Comparison of ENCODE assay signal across 8 cellular contexts in the genomic region with DNA sequence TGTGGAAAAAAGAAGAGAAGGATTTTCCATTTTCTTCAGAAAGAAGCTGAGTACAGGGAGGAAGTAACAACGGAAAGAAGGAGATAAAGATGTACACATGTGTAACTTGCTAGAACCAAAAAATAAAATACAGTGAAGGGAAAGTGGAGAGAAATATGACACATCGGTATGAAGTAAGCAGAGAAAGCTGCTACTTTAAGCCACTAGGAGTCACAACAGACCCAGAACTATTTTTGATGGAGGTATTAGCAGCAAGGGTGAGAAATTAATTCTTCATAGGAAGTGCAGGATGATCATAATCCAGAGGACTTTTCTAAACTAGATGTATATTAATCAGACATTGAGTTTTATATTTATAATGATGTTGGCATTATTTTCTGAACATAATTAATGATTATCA.
DNase-seq lines count a peak whose midpoint lies in the region; ATAC-seq, FAIRE-seq and TF ChIP-seq lines count a peak whose summit lies in the region.

No MANE protein-coding gene starts in this region.

- H3K18ac ChIP-seq in H1 (ENCODE audit: extremely low read depth, low read length), result no peak overlapping the region

- no peak overlapping the region for H4K8ac ChIP-seq in H1 (ENCODE audit: extremely low read depth, insufficient read depth, low read length)

- CTCF ChIA-PET in H1 (lab: Charles Lee; ENCODE audit: partially characterized antibody), result interaction anchor here (0.6 to 1.3 kb wide), 6 partner anchors 18 to 1688 kb away, joined by 3 to 4 read pairs (median 3); no protein-coding TSS in a partner anchor

- no peaks in the 10 kb centered on the region for H3K9me3 Mint-ChIP-seq in stimulated activated effector memory CD8-positive, alpha-beta T cell treated with anti-CD3 and anti-CD28 coated beads, Interleukin-12 subunit alpha, Interleukin-12 subunit beta, amount 100 ng/mL, for 72 hours

- H4K91ac ChIP-seq in H1 (replicated peaks; ENCODE audit: insufficient read length, low read length), result no peak overlapping the region

- H3K4me2 ChIP-seq in H1 (ENCODE audit: insufficient read depth in 1 of 2, low read depth in 2 of 2, low read length in 2 of 2), result no peak overlapping the region

- H2BK20ac ChIP-seq in H1 (ENCODE audit: low read length), result no peak overlapping the region

- H2BK12ac ChIP-seq in H1 (ENCODE audit: low read depth, low read length), result no peak overlapping the region

- no peak overlapping the region for H2AK5ac ChIP-seq in H1 (ENCODE audit: low read depth, low read length)

- no peaks in the 10 kb centered on the region for H3K36me3 Mint-ChIP-seq in stimulated activated effector memory CD8-positive, alpha-beta T cell treated with anti-CD3 and anti-CD28 coated beads, Interleukin-12 subunit alpha, Interleukin-12 subunit beta, amount 100 ng/mL, for 72 hours

- no peak for TF ChIP-seq POLR2A in H1 (IDR thresholded peaks at IDR 0.05; ENCODE audit: control extremely low read depth in 1 of 2, low read depth in 2 of 2, low read length in 2 of 2)

- no peak overlapping the region for H2BK15ac ChIP-seq in H1 (ENCODE audit: low read length)

- no peak overlapping the region for H3K27ac ChIP-seq in H1 (ENCODE audit: low read depth, low read length)

- H3K9me3 ChIP-seq in H1 (ENCODE audit: insufficient read depth in 2 of 2, low read depth in 1 of 2, low read length in 1 of 2), result no peaks in the 10 kb centered on the region

- no peaks in the 10 kb centered on the region for H3K4me1 Mint-ChIP-seq in stimulated activated effector memory CD8-positive, alpha-beta T cell treated with anti-CD3 and anti-CD28 coated beads, Interleukin-12 subunit alpha, Interleukin-12 subunit beta, amount 100 ng/mL, for 72 hours

- no peaks in the 10 kb centered on the region for H3K27me3 ChIP-seq in H1 (replicated peaks in 1 of 4; ENCODE audit: control insufficient read depth in 3 of 4, extremely low read depth in 1 of 4, insufficient read depth in 3 of 4, low read length in 3 of 4)

- H3K9ac ChIP-seq in H1 (replicated peaks in 1 of 4; ENCODE audit: extremely low read depth in 1 of 4, low read depth in 3 of 4, low read length in 3 of 4), result no peak overlapping the region

- H3K4ac ChIP-seq in H1 (replicated peaks; ENCODE audit: insufficient read length, low read depth, low read length), result no peak overlapping the region

- H4K20me1 ChIP-seq in H1 (replicated peaks in 1 of 2; ENCODE audit: control insufficient read depth in 1 of 2, insufficient read depth in 2 of 2, low read length in 2 of 2), result no peaks in the 10 kb centered on the region

- TF ChIP-seq RAD21 in H1 (IDR thresholded peaks at IDR 0.05 in 1 of 2, conservative IDR thresholded peaks at IDR 0.05 in 1 of 2; ENCODE audit: low read depth in 2 of 2, low read length in 2 of 2), result peak; percentile 55 to 56

- H3K4me3 ChIP-seq in AG09309 (ENCODE audit: control insufficient read depth, low read depth, low read length) (no peak overlapping the region), H1 (ENCODE audit: extremely low read depth in 1 of 4, insufficient read depth in 2 of 4, low read depth in 3 of 4, low read length in 4 of 4) (no peak overlapping the region)

- H4K5ac ChIP-seq in H1 (ENCODE audit: insufficient read length, low read depth, low read length), result no peak overlapping the region

- H3K56ac ChIP-seq in H1 (replicated peaks; ENCODE audit: insufficient read length, low read depth, low read length), result no peak overlapping the region

- no peaks in the 10 kb centered on the region for H3K36me3 ChIP-seq in H1 (ENCODE audit: control insufficient read depth in 2 of 4, insufficient read depth in 4 of 4, low read length in 3 of 4)

- H2BK5ac ChIP-seq in H1 (ENCODE audit: low read depth, low read length), result no peak overlapping the region

- no peak for FAIRE-seq in H1 (lab: Jason Lieb, UNC)

- POLR2A ChIA-PET in H1 (lab: Charles Lee; ENCODE audit: partially characterized antibody), result no interaction called here

- no peaks in the 10 kb centered on the region for H3K4me1 ChIP-seq in H1 (replicated peaks in 1 of 4; ENCODE audit: control insufficient read depth in 3 of 4, insufficient read depth in 4 of 4, low read length in 3 of 4)

- H3K4me3 Mint-ChIP-seq in stimulated activated effector memory CD8-positive, alpha-beta T cell treated with anti-CD3 and anti-CD28 coated beads, Interleukin-12 subunit alpha, Interleukin-12 subunit beta, amount 100 ng/mL, for 72 hours, result no peak overlapping the region

- ATAC-seq in GM18502 (IDR thresholded peaks at IDR 0.05; ENCODE audit: poor library complexity, unreplicated experiment) (peak; percentile 94), HG02885 (IDR thresholded peaks at IDR 0.05; ENCODE audit: poor library complexity, unreplicated experiment) (peak; percentile 96)
- ATAC-seq in stimulated activated effector memory CD8-positive, alpha-beta T cell treated with anti-CD3 and anti-CD28 coated beads, Interleukin-12 subunit alpha, Interleukin-12 subunit beta, amount 100 ng/mL, for 72 hours, result peak; percentile 66

- 87% methylated on average over 2 of the region's 2 CpGs; no CpG with 5 or more reads in 1 of the 2 experiments for WGBS in H1 (ENCODE audit: extremely low coverage in 1 of 2, insufficient coverage in 1 of 2, insufficient read length in 1 of 2, insufficient replicate concordance in 2 of 2, low coverage in 1 of 2, low lambda C conversion rate in 2 of 2, missing lambda C conversion rate in 1 of 2), 2 experiments

- no peak overlapping the region for H2BK120ac ChIP-seq in H1 (replicated peaks; ENCODE audit: low read depth, low read length)

- no peak for TF ChIP-seq EP300 in H1 (IDR thresholded peaks at IDR 0.05; ENCODE audit: borderline replicate concordance in 1 of 2, low read depth in 2 of 2, low read length in 2 of 2)

- no peak overlapping the region for H2AFZ ChIP-seq in H1 (ENCODE audit: low read length)

- H3K14ac ChIP-seq in H1 (ENCODE audit: insufficient read length), result no peak overlapping the region

- H3K27ac Mint-ChIP-seq in stimulated activated effector memory CD8-positive, alpha-beta T cell treated with anti-CD3 and anti-CD28 coated beads, Interleukin-12 subunit alpha, Interleukin-12 subunit beta, amount 100 ng/mL, for 72 hours, result no peak overlapping the region

- H3K79me1 ChIP-seq in H1 (ENCODE audit: low read depth, low read length), result no peaks in the 10 kb centered on the region

- H3K23me2 ChIP-seq in H1 (ENCODE audit: low read depth, low read length), result no peaks in the 10 kb centered on the region

- peak; percentile 51 for TF ChIP-seq CTCF in AG09309 (IDR thresholded peaks at IDR 0.05; ENCODE audit: control insufficient read depth, insufficient read depth, low read depth, low read length, missing control alignments)
- peak in 2 of 3 experiments; percentile 18 to 52; a peak in 2 of 4 replicates for TF ChIP-seq CTCF in H1 (IDR thresholded peaks at IDR 0.05; ENCODE audit: control extremely low read depth in 1 of 3, insufficient read depth in 1 of 3, low read depth in 1 of 3, low read length in 3 of 3)

- H3K23ac ChIP-seq in H1 (ENCODE audit: insufficient read length), result no peak overlapping the region

- no peaks in the 10 kb centered on the region for H3K79me2 ChIP-seq in H1 (ENCODE audit: control insufficient read depth in 1 of 2, insufficient read depth in 2 of 2, low read length in 2 of 2)

- no peak for DNase-seq in AG09309 (ENCODE audit: low read depth)
- peak; percentile 3 for DNase-seq in NCI-H82 treated with DMSO at 0.1 percent for 48 hours (lab: John Stamatoyannopoulos, UW; ENCODE audit: unreplicated experiment)
- no peak for DNase-seq in H1 (ENCODE audit: low read depth in 1 of 2, low spot score in 2 of 2)
- DNase-seq in stimulated activated effector memory CD8-positive, alpha-beta T cell treated with anti-CD3 and anti-CD28 coated beads, Interleukin-12 subunit alpha, Interleukin-12 subunit beta, amount 100 ng/mL, for 72 hours (ENCODE audit: low spot score in 2 of 2), result no peak
- no peak for DNase-seq in NCI-H2196 treated with DMSO at 0.1 percent for 48 hours (lab: John Stamatoyannopoulos, UW; ENCODE audit: unreplicated experiment)
- no peak for DNase-seq in NCI-H524 treated with DMSO at 0.1 percent for 48 hours (lab: John Stamatoyannopoulos, UW)

TF ChIP-seq in H1, 55 proteins besides CTCF, POLR2A, EP300 and RAD21 (continues in another document):
- TF ChIP-seq PHF8 (conservative IDR thresholded peaks at IDR 0.05; ENCODE audit: low read depth, low read length) (no peak), CHD1 (IDR thresholded peaks at IDR 0.05; ENCODE audit: low read depth, low read length) (no peak), SUZ12 (IDR thresholded peaks at IDR 0.05; ENCODE audit: low read length) (no peak), RXRA (IDR thresholded peaks at IDR 0.05; ENCODE audit: insufficient read depth, low read depth, low read length) (no peak), CREB1 (IDR thresholded peaks at IDR 0.05) (no peak), CEBPB (IDR thresholded peaks at IDR 0.05; ENCODE audit: low read depth, low read length) (no peak), SIRT6 (IDR thresholded peaks at IDR 0.05; ENCODE audit: low read length) (no peak), CBX8 (IDR thresholded peaks at IDR 0.05; ENCODE audit: borderline replicate concordance, low read depth, low read length) (no peak), SIN3A (conservative IDR thresholded peaks at IDR 0.05 in 1 of 2, IDR thresholded peaks at IDR 0.05 in 1 of 2; ENCODE audit: low read depth in 1 of 2, low read length in 2 of 2) (no peak), CHD2 (IDR thresholded peaks at IDR 0.05; ENCODE audit: low read length) (no peak), SP1 (IDR thresholded peaks at IDR 0.05; ENCODE audit: low read depth, low read length) (no peak), JUN (IDR thresholded peaks at IDR 0.05; ENCODE audit: low read depth, low read length) (no peak), KDM4A (IDR thresholded peaks at IDR 0.05; ENCODE audit: low read depth, low read length, severe bottlenecking) (no peak), KDM5A (IDR thresholded peaks at IDR 0.05; ENCODE audit: low read length) (no peak)
- TF ChIP-seq, protein P1, sequence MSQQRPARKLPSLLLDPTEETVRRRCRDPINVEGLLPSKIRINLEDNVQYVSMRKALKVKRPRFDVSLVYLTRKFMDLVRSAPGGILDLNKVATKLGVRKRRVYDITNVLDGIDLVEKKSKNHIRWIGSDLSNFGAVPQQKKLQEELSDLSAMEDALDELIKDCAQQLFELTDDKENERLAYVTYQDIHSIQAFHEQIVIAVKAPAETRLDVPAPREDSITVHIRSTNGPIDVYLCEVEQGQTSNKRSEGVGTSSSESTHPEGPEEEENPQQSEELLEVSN (IDR thresholded peaks at IDR 0.05), result no peak
- TF ChIP-seq, protein P2, sequence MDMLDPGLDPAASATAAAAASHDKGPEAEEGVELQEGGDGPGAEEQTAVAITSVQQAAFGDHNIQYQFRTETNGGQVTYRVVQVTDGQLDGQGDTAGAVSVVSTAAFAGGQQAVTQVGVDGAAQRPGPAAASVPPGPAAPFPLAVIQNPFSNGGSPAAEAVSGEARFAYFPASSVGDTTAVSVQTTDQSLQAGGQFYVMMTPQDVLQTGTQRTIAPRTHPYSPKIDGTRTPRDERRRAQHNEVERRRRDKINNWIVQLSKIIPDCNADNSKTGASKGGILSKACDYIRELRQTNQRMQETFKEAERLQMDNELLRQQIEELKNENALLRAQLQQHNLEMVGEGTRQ (IDR thresholded peaks at IDR 0.05; ENCODE audit: low read length), result no peak
